ENCODE assay signal across 8 cellular contexts in the genomic region with DNA sequence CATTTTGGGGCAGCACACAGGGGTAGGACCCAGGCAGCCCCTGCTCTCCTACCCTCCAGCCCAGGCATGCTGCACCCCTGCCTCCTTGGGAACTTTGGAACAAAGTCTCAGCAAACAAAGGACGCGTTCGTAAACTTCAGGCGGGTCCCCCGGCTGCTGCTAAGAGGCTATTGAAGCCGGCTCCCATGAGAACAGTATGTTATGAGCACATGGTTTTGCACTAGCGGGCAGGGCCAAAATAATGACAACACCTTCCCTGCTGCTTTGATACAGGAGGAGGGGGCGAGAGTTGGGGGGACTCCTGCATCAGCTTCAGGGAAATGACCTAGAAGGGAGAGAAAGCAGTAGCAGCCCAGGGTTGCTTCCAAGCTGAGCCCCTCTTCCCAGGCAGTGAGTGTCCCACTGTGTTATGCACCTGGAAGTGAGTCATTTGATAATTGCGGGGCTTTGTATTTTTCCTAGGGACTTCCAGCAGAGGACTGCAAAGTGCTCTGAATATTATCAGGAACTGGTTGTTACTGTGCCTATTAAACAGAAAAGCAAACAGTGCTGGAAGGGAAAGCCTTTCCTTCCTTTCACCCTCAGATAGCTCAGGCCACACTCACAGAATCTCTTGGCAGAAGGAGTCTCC.
DNase-seq lines count a peak whose midpoint lies in the region; ATAC-seq, FAIRE-seq and TF ChIP-seq lines count a peak whose summit lies in the region.

No MANE protein-coding gene starts in this region.

- no peak for FAIRE-seq in RCC 7860 (lab: Jason Lieb, UNC)

- H3K36me3 ChIP-seq in HAP-1 (replicated peaks) (no peaks in the 10 kb centered on the region), neutrophil (peaks cover 56% of the 10 kb centered on the region)

- H3K4me3 ChIP-seq in HAP-1 (no peak overlapping the region), fibroblast of pulmonary artery (replicated peaks; ENCODE audit: low read depth, low read length) (peak overlapping the region; percentile 24), neutrophil (ENCODE audit: low read depth in 1 of 2, low read length in 1 of 2) (peak overlapping the region; percentile 8 to 67)

- ATAC-seq in HG03378 (IDR thresholded peaks at IDR 0.05; ENCODE audit: unreplicated experiment) (no peak), GM18502 (IDR thresholded peaks at IDR 0.05; ENCODE audit: poor library complexity, unreplicated experiment) (no peak)

- DNase-seq in HAP-1 (ENCODE audit: low spot score in 2 of 2) (peak; percentile 58 to 69), RCC 7860 (ENCODE audit: low spot score) (peak; percentile 55), fibroblast of pulmonary artery (ENCODE audit: low read depth) (peak; percentile 77), activated T-cell treated with anti-CD3 and anti-CD28 coated beads for 4 hours (no peak), iPS-NIHi11 (ENCODE audit: low spot score) (no peak)

- no peak for TF ChIP-seq CTCF in fibroblast of pulmonary artery (IDR thresholded peaks at IDR 0.05; ENCODE audit: low read length, missing control alignments)
- no peak for TF ChIP-seq CTCF in neutrophil (IDR thresholded peaks at IDR 0.05)

- H3K27ac ChIP-seq in neutrophil: peak overlapping the region; percentile 99

- H3K4me1 ChIP-seq in HAP-1: peaks cover 60% of the 10 kb centered on the region
- peaks cover 100% of the 10 kb centered on the region in 2 experiments for H3K4me1 ChIP-seq in neutrophil (ENCODE audit: control insufficient read depth in 1 of 2, insufficient read depth in 1 of 2, low read depth in 1 of 2, low read length in 1 of 2)

- H3K27me3 ChIP-seq in HAP-1 (ENCODE audit: low read depth): no peaks in the 10 kb centered on the region
- no peaks in the 10 kb centered on the region for H3K27me3 ChIP-seq in neutrophil

- in situ Hi-C loops in HAP-1 (cut with MboI; ENCODE audit: low sequenced_read_pairs): no loop called here

- no peaks in the 10 kb centered on the region for H3K9me3 ChIP-seq in HAP-1
- H3K9me3 ChIP-seq in neutrophil: no peaks in the 10 kb centered on the region

Comparison
In these comparisons a context has a peak if more than half of its experiments do, and no peak if none do; other contexts are left out.
1. DNase-seq: peak in HAP-1 (2 of 2), RCC 7860 (single experiment) and fibroblast of pulmonary artery (single experiment); none in activated T-cell treated with anti-CD3 and anti-CD28 coated beads for 4 hours (single experiment) and iPS-NIHi11 (single experiment).